Comparison of ENCODE assay signal across 21 cellular contexts in genomic region chr4:166172619-166173018, GRCh38.
"Had no signal": no experiment of that assay in that cellular context is flagged by ENCODE, and none has a peak within 500 bp of the region (broad histone marks: within the 10 kb centered on the region; RNA-seq: fewer than 3 reads in every experiment).

No MANE protein-coding gene starts in this region.

- H3K36me3 ChIP-seq: cardiac muscle cell, lower lobe of right lung, spleen, WERI-Rb-1 had no signal

- H3K4me1 ChIP-seq: foreskin keratinocyte, lower lobe of right lung, spleen, testis had no signal

- H3K4me3 ChIP-seq: cardiac muscle cell, lower lobe of right lung, spleen, testis had no signal

- H3K9me3 ChIP-seq: testis had no signal

- H3K27ac ChIP-seq: cardiac muscle cell, foreskin keratinocyte, lower lobe of right lung, spleen, testis, WERI-Rb-1 had no signal

- H3K27me3 ChIP-seq: cardiac muscle cell, foreskin keratinocyte, spleen, testis had no signal

- DNase-seq: activated CD4-positive, alpha-beta T cell treated with anti-CD3 and anti-CD28 coated beads, Interleukin-2, amount 10 ng/mL, durations not matched to agents 7 days and 5 days; activated CD4-positive, CD25-positive, alpha-beta regulatory T cell treated with anti-CD3 and anti-CD28 coated beads, Interleukin-2, amount 50 U/mL, for 72 hours; activated CD8-positive, alpha-beta memory T cell treated with anti-CD3 and anti-CD28 coated beads, Interleukin-2, amount 10 ng/mL, durations not matched to agents 7 days and 5 days; activated CD8-positive, alpha-beta T cell treated with anti-CD3 and anti-CD28 coated beads for 36 hours; activated gamma-delta T cell; activated naive CD4-positive, alpha-beta T cell treated with anti-CD3 and anti-CD28 coated beads, Interleukin-2, amount 50 U/mL, for 16 hours; activated naive CD8-positive, alpha-beta T cell treated with anti-CD3 and anti-CD28 coated beads, Interleukin-2, amount 50 U/mL, for 24 hours; activated T-cell treated with anti-CD3 and anti-CD28 coated beads for 4 hours; cortex of kidney; foreskin keratinocyte; kidney; lower lobe of right lung; mesendoderm; naive B cell; retina; spleen; stimulated activated CD4-positive, alpha-beta T cell treated with anti-CD3 and anti-CD28 coated beads, Interleukin-4, amount 100 ng/mL, for 1 hour; stimulated activated naive CD4-positive, alpha-beta T cell; testis; WERI-Rb-1 had no signal
